ENCODE assay signal across 8 cellular contexts in genomic region chr5:32583582-32584232, GRCh38. TPM values are rescaled to one million over a fixed set of nuclear protein-coding genes. Genes with fewer than 3 reads are reported as not detected.
DNase-seq lines count a peak whose midpoint lies in the region; ATAC-seq and TF ChIP-seq lines count a peak whose summit lies in the region.

No MANE protein-coding gene starts in this region.

- DNase-seq in glomerular visceral epithelial cell (ENCODE audit: extremely low spot score): no peak
- DNase-seq in DMS 273 (lab: John Stamatoyannopoulos, UW; ENCODE audit: unreplicated experiment): no peak
- DNase-seq in progenitor cell of endocrine pancreas (ENCODE audit: low spot score, unreplicated experiment): no peak
- DNase-seq in GM03348 (ENCODE audit: low spot score): no peak

- peak overlapping the region; percentile 42 for H3K4me3 Mint-ChIP-seq in activated naive CD8-positive, alpha-beta T cell
- H3K4me3 Mint-ChIP-seq in progenitor cell of endocrine pancreas (ENCODE audit: low read depth): no peak overlapping the region

- H3K9ac ChIP-seq in ES-I3 (ENCODE audit: low read depth, low read length): peak overlapping the region; percentile 46; the same call in 1 of the 2 replicates

- H3K4me1 Mint-ChIP-seq in activated naive CD8-positive, alpha-beta T cell (ENCODE audit: low read depth): peaks cover 34% of the 10 kb centered on the region
- H3K4me1 Mint-ChIP-seq in progenitor cell of endocrine pancreas (ENCODE audit: low read depth): peaks cover 17% of the 10 kb centered on the region

- H3K4me1 ChIP-seq in ES-I3 (ENCODE audit: insufficient read depth, low read length): peaks cover 16% of the 10 kb centered on the region

- H3K36me3 ChIP-seq in ES-I3 (ENCODE audit: insufficient read depth, low read length): no peaks in the 10 kb centered on the region

- H3K9me3 Mint-ChIP-seq in activated naive CD8-positive, alpha-beta T cell (ENCODE audit: low read depth): no peaks in the 10 kb centered on the region
- no peaks in the 10 kb centered on the region for H3K9me3 Mint-ChIP-seq in progenitor cell of endocrine pancreas (ENCODE audit: low read depth)

- no peaks in the 10 kb centered on the region for H3K27me3 Mint-ChIP-seq in activated naive CD8-positive, alpha-beta T cell
- H3K27me3 Mint-ChIP-seq in progenitor cell of endocrine pancreas: no peaks in the 10 kb centered on the region

- no peak for TF ChIP-seq CTCF in progenitor cell of endocrine pancreas (IDR thresholded peaks at IDR 0.05; ENCODE audit: unreplicated experiment)

- no peak overlapping the region for H3K27ac Mint-ChIP-seq in activated naive CD8-positive, alpha-beta T cell
- H3K27ac Mint-ChIP-seq in progenitor cell of endocrine pancreas: no peak overlapping the region

- H3K36me3 Mint-ChIP-seq in activated naive CD8-positive, alpha-beta T cell: peaks cover 2% of the 10 kb centered on the region
- H3K36me3 Mint-ChIP-seq in progenitor cell of endocrine pancreas (ENCODE audit: insufficient read depth): peaks cover 3% of the 10 kb centered on the region

- ATAC-seq in GM21367 (IDR thresholded peaks at IDR 0.05; ENCODE audit: unreplicated experiment): peak; percentile 76
- ATAC-seq in HG03457 (IDR thresholded peaks at IDR 0.05; ENCODE audit: unreplicated experiment): peak; percentile 81

- H3K9me3 ChIP-seq in ES-I3 (ENCODE audit: control insufficient read depth, insufficient read depth, low read length): no peaks in the 10 kb centered on the region

RNA-seq across cellular contexts. Expression of gene SUB1, which starts 1.6 kb away (rescaled TPM):
- total RNA-seq in progenitor cell of endocrine pancreas: 210 and 211 TPM in 2 replicates
